In genomic region chr22:30195245-30196140, GRCh38 we compare ENCODE assay signal across 8 cellular contexts. TPM values are rescaled to one million over a fixed set of nuclear protein-coding genes. Genes with fewer than 3 reads are reported as not detected.
DNase-seq lines count a peak whose midpoint lies in the region; ATAC-seq and TF ChIP-seq lines count a peak whose summit lies in the region.

No MANE protein-coding gene starts in this region.

- no peaks in the 10 kb centered on the region for H3K36me3 ChIP-seq in BLaER1
- H3K36me3 ChIP-seq in mammary epithelial cell (ENCODE audit: insufficient read depth, low read length), result no peaks in the 10 kb centered on the region

- H3K36me3 Mint-ChIP-seq in natural killer cell, result no peaks in the 10 kb centered on the region

- H3K4me1 ChIP-seq in BLaER1, result peaks cover 35% of the 10 kb centered on the region
- peaks cover 37% of the 10 kb centered on the region for H3K4me1 ChIP-seq in mammary epithelial cell (ENCODE audit: insufficient read depth, low read length)

- peaks cover 51 to 66% of the 10 kb centered on the region in 2 donors for H3K4me1 Mint-ChIP-seq in natural killer cell

- H3K27me3 ChIP-seq in BLaER1 (no peaks in the 10 kb centered on the region), mammary epithelial cell (ENCODE audit: insufficient read depth, low read length) (no peaks in the 10 kb centered on the region)

- H2AFZ ChIP-seq in mammary epithelial cell (ENCODE audit: low read depth, low read length), result no peak overlapping the region

- H3K79me2 ChIP-seq in mammary epithelial cell (ENCODE audit: insufficient read depth, low read length), result no peaks in the 10 kb centered on the region

- no peak for ATAC-seq in natural killer cell
- ATAC-seq in HG03521 (IDR thresholded peaks at IDR 0.05; ENCODE audit: unreplicated experiment), result no peak
- no peak for ATAC-seq in HG02981 (IDR thresholded peaks at IDR 0.05; ENCODE audit: unreplicated experiment)

- no peaks in the 10 kb centered on the region for H3K27me3 Mint-ChIP-seq in natural killer cell (ENCODE audit: low read depth in 2 of 2)

- no peaks in the 10 kb centered on the region for H3K9me3 ChIP-seq in BLaER1
- no peaks in the 10 kb centered on the region for H3K9me3 ChIP-seq in mammary epithelial cell (replicated peaks; ENCODE audit: insufficient read depth, low read length)

- dilution Hi-C loops in mammary epithelial cell (cut with HindIII; ENCODE audit: low sequenced_read_pairs), result no loop called here

- H4K20me1 ChIP-seq in BLaER1, result no peaks in the 10 kb centered on the region
- no peaks in the 10 kb centered on the region for H4K20me1 ChIP-seq in mammary epithelial cell (ENCODE audit: insufficient read depth, low read length)

- peak; percentile 54 for DNase-seq in MV-4-11 (lab: John Stamatoyannopoulos, UW)
- peak; percentile 41 for DNase-seq in mammary epithelial cell
- no peak for DNase-seq in natural killer cell
- no peak for DNase-seq in DMS 273 treated with DMSO at 0.1 percent for 48 hours (lab: John Stamatoyannopoulos, UW)
- DNase-seq in activated effector memory CD4-positive, alpha-beta T cell treated with Interleukin-2 at 50 U/mL for 16 hours, result no peak

- 28% methylated on average over 5 of the region's 5 CpGs for WGBS in mammary epithelial cell (ENCODE audit: low coverage, missing lambda C conversion rate)

- H3K27ac Mint-ChIP-seq in natural killer cell, result peak overlapping the region; percentile 85 to 88

- no peak for TF ChIP-seq CTCF in mammary epithelial cell (conservative IDR thresholded peaks at IDR 0.05 in 1 of 2, IDR thresholded peaks at IDR 0.05 in 1 of 2; ENCODE audit: extremely low read depth in 1 of 2, insufficient read depth in 1 of 2, low read depth in 1 of 2, low read length in 2 of 2)
- TF ChIP-seq CTCF in natural killer cell (IDR thresholded peaks at IDR 0.05), result no peak

- in situ Hi-C loops in mammary epithelial cell (cut with MboI; ENCODE audit: low sequenced_read_pairs in 2 of 2), result no loop called here

- H3K4me3 Mint-ChIP-seq in natural killer cell, result peak overlapping the region; percentile 60

- H3K4me3 ChIP-seq in BLaER1, result no peak overlapping the region
- no peak overlapping the region for H3K4me3 ChIP-seq in mammary epithelial cell (replicated peaks in 1 of 3; ENCODE audit: insufficient read depth in 1 of 3, low read depth in 2 of 3, low read length in 3 of 3)

- H3K9me3 Mint-ChIP-seq in natural killer cell, result peaks cover 0 to 2% of the 10 kb centered on the region in 2 donors

- no peak overlapping the region for H3K9ac ChIP-seq in BLaER1
- peak overlapping the region; percentile 78 for H3K9ac ChIP-seq in mammary epithelial cell (ENCODE audit: insufficient read depth, low read length)

- intact Hi-C loops in mammary epithelial cell (cut with micrococcal nuclease), result loop anchor here (1.0 to 5.0 kb wide), 7 partner anchors 10 to 202 kb away; partner anchors contain the start of genes LIF and SEC14L2
- intact Hi-C loops in natural killer cell (cut with micrococcal nuclease), result loop anchor here (1.0 to 5.0 kb wide), 6 partner anchors 17 to 242 kb away; no protein-coding TSS in a partner anchor

- peak overlapping the region; percentile 53; the same call in 1 of the 2 replicates for H3K27ac ChIP-seq in BLaER1
- peak overlapping the region; percentile 99 for H3K27ac ChIP-seq in mammary epithelial cell (ENCODE audit: insufficient read depth, low read depth, low read length)

- BruUV-seq in mammary epithelial cell (replicated peaks; lab: Mats Ljungman, UMichigan), result TSS peak; percentile 97

- peak overlapping the region; percentile 72 for H3K4me2 ChIP-seq in BLaER1
- peak overlapping the region; percentile 42 for H3K4me2 ChIP-seq in mammary epithelial cell (ENCODE audit: insufficient read depth, low read depth, low read length)

- CTCF ChIA-PET in mammary epithelial cell (lab: Charles Lee; ENCODE audit: low non-redundant PET), result no interaction called here

RNA-seq across cellular contexts. Expression of gene LIF, which starts 51.1 kb away (rescaled TPM):
- total RNA-seq in mammary epithelial cell (10 to 100 TPM; 31.2 to 35.8 TPM), natural killer cell (1 to 10 TPM; 2.0 to 2.7 (median 2.6) TPM)
- 7.8 TPM for polyA plus RNA-seq in mammary epithelial cell
- 12.0 TPM for polyA minus RNA-seq in mammary epithelial cell

Comparison
In these comparisons a context has a peak if more than half of its experiments do, and no peak if none do; other contexts are left out.
1. DNase-seq: peak in MV-4-11 (single experiment) and mammary epithelial cell (single experiment); none in natural killer cell (single experiment), DMS 273 treated with DMSO at 0.1 percent for 48 hours (single experiment) and activated effector memory CD4-positive, alpha-beta T cell treated with Interleukin-2 at 50 U/mL for 16 hours (single experiment).
2. RNA of gene LIF, which starts 51.1 kb away (total RNA-seq): 31.2 to 35.8 TPM in mammary epithelial cell; 2.0 to 2.7 TPM in natural killer cell; every median in the first group is over 4 times any median in the second.